29 cellular contexts compared by ENCODE assay signal in genomic region chr1:230763927-230764591, GRCh38. TPM values are rescaled to one million over a fixed set of nuclear protein-coding genes. Genes with fewer than 3 reads are reported as not detected.
"Had no signal": no experiment of that assay in that cellular context is flagged by ENCODE, and none has a peak within 500 bp of the region (broad histone marks: within the 10 kb centered on the region; RNA-seq: fewer than 3 reads in every experiment).

No MANE protein-coding gene starts in this region.

- H3K4me3 ChIP-seq: ovary, psoas muscle, skin epidermis, smooth muscle cell, spleen, suprapubic skin, testis, tibial artery, transverse colon, upper lobe of right lung, uterus had no signal

- H3K9me3 ChIP-seq: neutrophil, ovary, psoas muscle, testis, tibial artery, transverse colon, upper lobe of right lung, uterus had no signal

- H3K27ac ChIP-seq: neutrophil, ovary, parathyroid adenoma, psoas muscle, skin epidermis, spleen, suprapubic skin, testis, tibial artery, transverse colon, upper lobe of right lung, uterus had no signal

- H3K27me3 ChIP-seq: ovary, suprapubic skin, testis, tibial artery, transverse colon, upper lobe of right lung, uterus had no signal

- DNase-seq: naive thymus-derived CD8-positive, alpha-beta T cell; nephron progenitor cell; nucleus accumbens; ovary; posterior cingulate gyrus; psoas muscle; right cardiac atrium; spleen; stimulated activated CD4-positive, alpha-beta T cell treated with anti-CD3 and anti-CD28 coated beads, Interleukin-12 subunit alpha, Interleukin-12 subunit beta, amount 100 ng/mL, for 4 hours; stimulated activated CD4-positive, alpha-beta T cell treated with anti-CD3 and anti-CD28 coated beads, Interleukin-1b, Interleukin-23, amount 100 ng/mL, for 48 hours; stimulated activated CD4-positive, alpha-beta T cell treated with anti-CD3 and anti-CD28 coated beads, Interleukin-4, amount 100 ng/mL, for 1 hour; stimulated activated CD4-positive, alpha-beta T cell treated with anti-CD3 and anti-CD28 coated beads, Interleukin-4, amount 100 ng/mL, for 4 hours; stimulated activated CD8-positive, alpha-beta memory T cell treated with anti-CD3 and anti-CD28 coated beads, Interleukin-4, amount 100 ng/mL, for 48 hours; stimulated activated naive CD4-positive, alpha-beta T cell; stimulated activated naive CD8-positive, alpha-beta T cell treated with anti-CD3 and anti-CD28 coated beads, Interleukin-15, amount 100 ng/mL, for 72 hours; stimulated activated naive CD8-positive, alpha-beta T cell treated with anti-CD3 and anti-CD28 coated beads, Interleukin-15, Interleukin-2, amounts not matched to agents 100 U/mL and 50 U/mL, for 24 hours; substantia nigra; testis; tibial artery; transverse colon; upper lobe of right lung; uterus had no signal

- H3K36me3 ChIP-seq: neutrophil, ovary, spleen, suprapubic skin, tibial artery, transverse colon, upper lobe of right lung, uterus had no signal

- H3K9ac ChIP-seq: parathyroid adenoma had no signal

- H3K4me1 ChIP-seq: psoas muscle, spleen, testis, tibial artery, transverse colon, uterus had no signal

RNA-seq across cellular contexts. Expression of gene CAPN9, which starts 16.9 kb away (rescaled TPM):
- total RNA-seq: naive thymus-derived CD8-positive, alpha-beta T cell; natural killer cell treated with Interleukin-12 subunit alpha and Interleukin-12 subunit beta and Interleukin-15 and Interleukin-18, amount 100 ng/mL, for 72 hours; omental fat pad; psoas muscle; smooth muscle cell; spleen had no signal
- polyA plus RNA-seq: naive thymus-derived CD8-positive, alpha-beta T cell; smooth muscle cell had no signal

RNA-seq across cellular contexts. Expression of gene AGT, which starts 50.1 kb away (rescaled TPM):
- total RNA-seq: naive thymus-derived CD8-positive, alpha-beta T cell; natural killer cell treated with Interleukin-12 subunit alpha and Interleukin-12 subunit beta and Interleukin-15 and Interleukin-18, amount 100 ng/mL, for 72 hours had no signal
- polyA plus RNA-seq: naive thymus-derived CD8-positive, alpha-beta T cell had no signal
